In the genomic region with DNA sequence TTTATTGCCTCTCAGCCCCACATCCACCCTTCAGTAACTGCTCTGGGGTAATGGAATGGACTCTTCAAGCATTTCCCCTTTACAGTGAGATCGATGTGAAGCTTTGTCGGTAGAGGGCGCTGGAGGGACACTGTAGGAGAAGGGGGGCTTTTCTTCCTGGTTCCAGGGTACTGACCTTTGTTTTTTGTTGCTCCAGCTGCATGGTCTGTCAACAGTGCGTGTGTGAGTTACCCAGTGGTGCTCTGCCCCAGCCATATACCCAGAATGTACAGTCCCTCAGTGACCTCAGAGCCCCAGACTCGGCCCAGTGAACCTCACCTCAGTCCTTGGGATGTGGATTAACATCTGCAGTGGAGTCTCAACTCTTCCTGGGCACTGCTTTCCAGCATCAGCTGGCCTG, we compare ENCODE assay signal across 8 cellular contexts.
DNase-seq lines count a peak whose midpoint lies in the region; ATAC-seq and TF ChIP-seq lines count a peak whose summit lies in the region.

No MANE protein-coding gene starts in this region.

- no peak overlapping the region for H3K27ac Mint-ChIP-seq in stimulated activated naive CD8-positive, alpha-beta T cell treated with anti-CD3 and anti-CD28 coated beads, Interleukin-15, amount 100 ng/mL, for 72 hours

- H3K4me1 Mint-ChIP-seq in stimulated activated naive CD8-positive, alpha-beta T cell treated with anti-CD3 and anti-CD28 coated beads, Interleukin-15, amount 100 ng/mL, for 72 hours = no peaks in the 10 kb centered on the region

- H3K36me3 ChIP-seq in Peyer's patch (no peaks in the 10 kb centered on the region), left lung (no peaks in the 10 kb centered on the region)

- no peaks in the 10 kb centered on the region for H3K9me3 Mint-ChIP-seq in stimulated activated naive CD8-positive, alpha-beta T cell treated with anti-CD3 and anti-CD28 coated beads, Interleukin-15, amount 100 ng/mL, for 72 hours

- H3K9me3 ChIP-seq in Peyer's patch (no peaks in the 10 kb centered on the region), left lung (no peaks in the 10 kb centered on the region)

- H3K4me3 ChIP-seq in Peyer's patch (no peak overlapping the region), choroid plexus epithelial cell (ENCODE audit: low read depth, low read length) (no peak overlapping the region), left lung (no peak overlapping the region)

- peak; percentile 14 for DNase-seq in NCI-H2029 (lab: John Stamatoyannopoulos, UW)
- no peak for DNase-seq in NCI-H2029 treated with DMSO at 0.1 percent for 48 hours (lab: John Stamatoyannopoulos, UW)
- DNase-seq in HK-2 (ENCODE audit: unreplicated experiment) = peak; percentile 68
- peak; percentile 31 to 69 (median 53) for DNase-seq in Peyer's patch
- peak; percentile 78 for DNase-seq in choroid plexus epithelial cell (ENCODE audit: low read depth)
- no peak for DNase-seq in left lung
- peak; percentile 49 to 51 for DNase-seq in stimulated activated naive CD8-positive, alpha-beta T cell treated with anti-CD3 and anti-CD28 coated beads, Interleukin-15, amount 100 ng/mL, for 72 hours

- peaks cover 31% of the 10 kb centered on the region for H3K27me3 Mint-ChIP-seq in stimulated activated naive CD8-positive, alpha-beta T cell treated with anti-CD3 and anti-CD28 coated beads, Interleukin-15, amount 100 ng/mL, for 72 hours

- H3K4me3 Mint-ChIP-seq in stimulated activated naive CD8-positive, alpha-beta T cell treated with anti-CD3 and anti-CD28 coated beads, Interleukin-15, amount 100 ng/mL, for 72 hours = no peak overlapping the region

- TF ChIP-seq CTCF in Peyer's patch (IDR thresholded peaks at IDR 0.05) (peak in 4 of 6 experiments; percentile 31 to 66 (median 62)), choroid plexus epithelial cell (conservative IDR thresholded peaks at IDR 0.05; ENCODE audit: low read depth, low read length) (peak; percentile 93), left lung (IDR thresholded peaks at IDR 0.05) (peak; percentile 42 to 48)

- ATAC-seq in left lung (peak; percentile 67), GM21825 (IDR thresholded peaks at IDR 0.05; ENCODE audit: unreplicated experiment) (no peak)
- ATAC-seq in stimulated activated naive CD8-positive, alpha-beta T cell treated with anti-CD3 and anti-CD28 coated beads, Interleukin-15, amount 100 ng/mL, for 72 hours = peak; percentile 64

- H3K4me1 ChIP-seq in Peyer's patch (no peaks in the 10 kb centered on the region), left lung (no peaks in the 10 kb centered on the region)

- H3K27ac ChIP-seq in Peyer's patch (no peak overlapping the region), left lung (no peak overlapping the region)

- H3K27me3 ChIP-seq in Peyer's patch = no peaks in the 10 kb centered on the region
- no peaks in the 10 kb centered on the region for H3K27me3 ChIP-seq in left lung

- intact Hi-C loops in left lung (cut with DNase I) = loop anchor here in 1 of 2 donors (10.0 kb wide), 1 partner anchor 267 kb away; no protein-coding TSS in a partner anchor

- no peak for TF ChIP-seq POLR2A in Peyer's patch (IDR thresholded peaks at IDR 0.05)

Comparison
In these comparisons a context has a peak if more than half of its experiments do, and no peak if none do; other contexts are left out.
1. DNase-seq: peak in NCI-H2029 (single experiment), HK-2 (single experiment), Peyer's patch (3 of 3), choroid plexus epithelial cell (single experiment) and stimulated activated naive CD8-positive, alpha-beta T cell treated with anti-CD3 and anti-CD28 coated beads, Interleukin-15, amount 100 ng/mL, for 72 hours (2 of 2); none in NCI-H2029 treated with DMSO at 0.1 percent for 48 hours (single experiment) and left lung (0 of 2).
2. Peak in every context shown above with its lines, with median percentiles within 50 percentile points of each other: CTCF ChIP-seq.